19 cellular contexts compared by ENCODE assay signal in the genomic region with DNA sequence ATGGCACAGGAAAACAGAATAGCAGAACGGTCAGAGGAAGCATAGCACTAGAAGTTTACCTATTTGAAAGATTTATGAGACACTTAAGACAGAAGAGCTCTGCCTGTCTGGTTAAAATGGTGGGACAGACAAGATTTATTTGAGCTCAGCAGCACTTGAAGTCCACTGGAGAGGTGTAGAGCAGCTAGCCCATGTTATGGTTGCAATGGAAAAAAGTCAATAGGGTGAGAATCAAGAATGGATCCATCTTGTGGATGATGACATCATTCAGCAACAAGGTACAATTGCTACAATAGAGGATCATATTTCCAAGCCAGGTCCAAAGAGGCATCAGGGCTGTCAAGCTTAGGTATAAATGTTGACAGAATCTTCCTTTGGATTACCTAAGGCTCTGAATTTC. TPM values are rescaled to one million over a fixed set of nuclear protein-coding genes. Genes with fewer than 3 reads are reported as not detected.
"Had no signal": no experiment of that assay in that cellular context is flagged by ENCODE, and none has a peak within 500 bp of the region (broad histone marks: within the 10 kb centered on the region; RNA-seq: fewer than 3 reads in every experiment).

No MANE protein-coding gene starts in this region.

- DNase-seq: activated CD4-positive, alpha-beta T cell treated with anti-CD3 and anti-CD28 coated beads, Interleukin-2, amount 50 U/mL, for 1 hour; activated CD8-positive, alpha-beta memory T cell treated with anti-CD3 and anti-CD28 coated beads, Interleukin-2, amount 50 U/mL, for 4 hours; activated effector memory CD4-positive, alpha-beta T cell treated with Interleukin-2 at 50 U/mL for 16 hours; activated naive CD4-positive, alpha-beta T cell treated with anti-CD3 and anti-CD28 coated beads, Interleukin-2, amount 50 U/mL, for 16 hours; activated T-cell treated with anti-CD3 and anti-CD28 coated beads, Interleukin-2, amount 50 U/mL, for 48 hours; cerebellar nuclear complex; effector CD8-positive, alpha-beta T cell; esophagus squamous epithelium; left ventricle myocardium superior; occipital lobe; posterior cingulate gyrus; spleen; stimulated activated CD4-positive, alpha-beta T cell treated with anti-CD3 and anti-CD28 coated beads, Interleukin-4, amount 100 ng/mL, for 4 hours; upper lobe of left lung had no signal

- H3K4me1 ChIP-seq: ascending aorta had no signal

- ATAC-seq: left ventricle myocardium superior; stimulated activated memory B cell treated with anti-CD40 and anti-IgM and Interleukin-4, amounts not matched to agents 10 μg/mL and 1 μg/mL and 100 μg/mL, for 72 hours had no signal

- H3K36me3 ChIP-seq: esophagus squamous epithelium, thoracic aorta had no signal

- H3K4me3 ChIP-seq: ascending aorta, esophagus squamous epithelium, spleen, thoracic aorta, upper lobe of left lung had no signal

- FAIRE-seq: endothelial cell of umbilical vein had no signal

- H3K9me3 ChIP-seq: ascending aorta, esophagus squamous epithelium, spleen, thoracic aorta, upper lobe of left lung had no signal

- H3K27ac ChIP-seq: ascending aorta, esophagus squamous epithelium, spleen, thoracic aorta, upper lobe of left lung had no signal

- H3K27me3 ChIP-seq: ascending aorta, esophagus squamous epithelium, spleen, upper lobe of left lung had no signal

RNA-seq across cellular contexts. Expression of gene ANXA2R, which starts 59.5 kb away (rescaled TPM):
- polyA plus RNA-seq: neural cell had no signal
